2 cellular contexts compared by ENCODE assay signal in the genomic region with DNA sequence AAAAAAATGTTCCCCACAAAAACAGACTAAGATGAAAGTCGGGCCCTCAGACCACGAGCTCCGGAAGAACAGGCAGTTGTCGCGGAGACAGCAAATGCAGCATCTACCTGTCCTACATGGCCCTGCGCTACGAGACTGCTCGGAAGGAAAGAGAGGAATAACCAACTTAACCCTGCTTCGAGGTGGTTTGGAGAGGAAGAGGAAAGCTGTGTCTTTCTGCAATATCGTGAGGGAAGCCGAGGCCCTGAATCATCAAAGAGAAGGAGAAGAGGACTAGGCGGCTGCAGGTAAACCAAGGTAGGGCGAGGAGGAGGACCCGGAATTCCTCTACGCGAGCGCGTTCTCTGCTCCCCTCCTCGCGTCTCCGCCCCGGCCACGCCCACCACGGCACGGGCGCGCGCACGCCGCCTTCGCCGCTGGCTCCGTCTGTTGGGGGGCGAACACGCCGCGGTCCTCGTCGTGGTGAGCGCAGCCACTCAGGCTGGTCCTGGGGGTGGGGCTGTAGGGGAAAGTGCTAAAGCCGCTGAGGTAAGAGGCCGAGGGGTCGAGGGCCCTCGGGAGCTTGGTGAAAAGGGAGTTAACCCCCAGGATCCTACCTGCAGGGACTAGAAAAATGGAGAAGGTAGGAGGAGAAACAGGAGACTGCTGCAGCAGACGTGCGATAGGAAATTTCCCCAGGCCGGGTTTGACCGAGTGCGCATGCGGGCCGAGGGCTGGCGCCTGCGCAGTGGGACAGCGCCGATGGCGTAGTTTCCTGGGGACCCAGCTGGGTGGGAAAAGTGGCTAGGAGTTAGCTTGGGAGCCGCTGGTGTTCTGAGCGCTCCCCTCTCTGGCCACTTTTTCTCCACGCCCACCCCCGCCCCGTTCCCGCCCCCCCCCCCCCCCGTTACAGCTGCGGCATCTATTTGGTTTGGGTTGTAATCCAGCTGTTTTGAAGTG.
TF ChIP-seq lines count a peak whose summit lies in the region.

Gene ANAPC16 (plus strand): TSS at position 402 of the 939 bp plus-strand sequence. CDS start 7,903 bp downstream, outside the sequence.
Gene ASCC1 (minus strand): TSS at position 666 of the 939 bp plus-strand sequence. CDS start 2,978 bp downstream, outside the sequence.

TF ChIP-seq in IMR-90, 13 proteins besides CTCF, POLR2A, EP300 and RAD21:
- TF ChIP-seq MAFK (IDR thresholded peaks at IDR 0.05; ENCODE audit: low read depth, low read length) (no peak), RCOR1 (IDR thresholded peaks at IDR 0.05; ENCODE audit: insufficient replicate concordance, low read length) (no peak), SMC3 (IDR thresholded peaks at IDR 0.05; ENCODE audit: low read depth, low read length) (no peak), CHD1 (IDR thresholded peaks at IDR 0.05; ENCODE audit: low read depth, low read length) (no peak), ELK1 (IDR thresholded peaks at IDR 0.05; ENCODE audit: borderline replicate concordance, low read depth, low read length) (no peak), NFE2L2 (IDR thresholded peaks at IDR 0.05; ENCODE audit: low read depth, low read length) (no peak), MAZ (IDR thresholded peaks at IDR 0.05; ENCODE audit: borderline replicate concordance, low read depth, low read length) (peak; percentile 77; the same call in 1 of the 2 replicates), FOS (IDR thresholded peaks at IDR 0.05; ENCODE audit: low read depth, low read length) (no peak), CEBPB (IDR thresholded peaks at IDR 0.05; ENCODE audit: low read depth, low read length) (no peak), MXI1 (IDR thresholded peaks at IDR 0.05; ENCODE audit: borderline replicate concordance, low read depth, low read length) (peak; percentile 86; the same call in 1 of the 2 replicates), RFX5 (IDR thresholded peaks at IDR 0.05; ENCODE audit: low read depth, low read length) (no peak), BHLHE40 (IDR thresholded peaks at IDR 0.05; ENCODE audit: low read depth, low read length) (peak; percentile 45; the same call in 1 of the 2 replicates)
- TF ChIP-seq, protein P1, sequence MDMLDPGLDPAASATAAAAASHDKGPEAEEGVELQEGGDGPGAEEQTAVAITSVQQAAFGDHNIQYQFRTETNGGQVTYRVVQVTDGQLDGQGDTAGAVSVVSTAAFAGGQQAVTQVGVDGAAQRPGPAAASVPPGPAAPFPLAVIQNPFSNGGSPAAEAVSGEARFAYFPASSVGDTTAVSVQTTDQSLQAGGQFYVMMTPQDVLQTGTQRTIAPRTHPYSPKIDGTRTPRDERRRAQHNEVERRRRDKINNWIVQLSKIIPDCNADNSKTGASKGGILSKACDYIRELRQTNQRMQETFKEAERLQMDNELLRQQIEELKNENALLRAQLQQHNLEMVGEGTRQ (IDR thresholded peaks at IDR 0.05; ENCODE audit: low read depth, low read length), result no peak

TF ChIP-seq in endothelial cell of umbilical vein, 7 proteins besides CTCF, POLR2A, EP300 and RAD21:
- no peak for TF ChIP-seq MAX (IDR thresholded peaks at IDR 0.05; ENCODE audit: insufficient read depth, insufficient read length)
- TF ChIP-seq POLR2AphosphoS5 (IDR thresholded peaks at IDR 0.05; ENCODE audit: insufficient read depth, low read depth, low read length), result peak; percentile 97
